Comparison of ENCODE assay signal across 14 cellular contexts in the genomic region with DNA sequence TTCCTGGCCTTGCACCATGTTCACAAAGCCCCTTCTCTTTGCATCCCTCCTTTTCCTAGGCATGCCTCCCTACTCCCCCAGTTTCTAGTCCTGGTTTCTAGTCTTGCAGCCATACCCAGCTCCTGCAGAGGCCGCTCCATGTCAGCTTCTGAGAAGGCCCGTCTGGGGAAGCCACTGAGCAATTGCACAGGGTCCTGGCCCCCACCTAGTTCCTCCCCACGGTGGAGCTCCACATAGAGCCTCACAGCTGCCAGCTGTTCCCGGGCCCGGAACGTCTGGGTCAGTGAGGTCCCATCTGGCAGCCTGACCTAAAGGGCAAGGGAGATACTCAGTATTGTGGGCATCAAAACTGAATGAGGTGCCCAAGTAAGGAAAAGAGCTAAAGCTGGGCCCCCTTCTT. TPM values are rescaled to one million over a fixed set of nuclear protein-coding genes. Genes with fewer than 3 reads are reported as not detected.
A peak's percentile ranks its signal among the peaks of the same experiment; 100 is the strongest.
DNase-seq lines count a peak whose midpoint lies in the region; ATAC-seq, FAIRE-seq and TF ChIP-seq lines count a peak whose summit lies in the region.
"Had no signal": no experiment of that assay in that cellular context is flagged by ENCODE, and none has a peak within 500 bp of the region (broad histone marks: within the 10 kb centered on the region; RNA-seq: fewer than 3 reads in every experiment).

No MANE protein-coding gene starts in this region.

- intact Hi-C loops in activated CD4-positive, alpha-beta T cell treated with anti-CD3 and anti-CD28 coated beads for 36 hours (cut with DNase I, micrococcal nuclease) = no loop called here
- intact Hi-C loops in K562 (cut with micrococcal nuclease) = no loop called here

- H3K27ac ChIP-seq in HEK293 (ENCODE audit: extremely low read depth, low read depth, low read length) (0 out of 2 replicates have a peak overlapping the region, but pooled peaks have one; percentile 2), K562 (ENCODE audit: extremely low read depth, low read depth, low read length) (no peak overlapping the region), neutrophil (peak overlapping the region; percentile 51)
- H3K27ac ChIP-seq: adrenal gland, VCaP had no signal

- 0 out of 2 replicates have a peak, but pooled peaks have one; percentile 21 for TF ChIP-seq CTCF in HEK293 (tag by site-specific recombination; IDR thresholded peaks at IDR 0.05)
- TF ChIP-seq CTCF in K562 (IDR thresholded peaks at IDR 0.05 in 2 of 3, conservative IDR thresholded peaks at IDR 0.05 in 1 of 3; ENCODE audit: insufficient read depth in 2 of 3, low read depth in 1 of 3, low read length in 3 of 3) = peak; percentile 39 to 49 (median 48); a peak in 4 of 6 replicates
- TF ChIP-seq CTCF in neutrophil (IDR thresholded peaks at IDR 0.05) = no peak

- peaks cover 3 to 44% of the 10 kb centered on the region in 2 experiments; a peak in 2 of 3 replicates for H3K36me3 ChIP-seq in HEK293 (ENCODE audit: control insufficient read depth in 2 of 2, insufficient read depth in 1 of 2, low read length in 2 of 2)
- peaks cover 51% of the 10 kb centered on the region for H3K36me3 ChIP-seq in K562 (ENCODE audit: control insufficient read depth, insufficient read depth, low read length)
- peaks cover 51% of the 10 kb centered on the region for H3K36me3 ChIP-seq in neutrophil

- BruUV-seq in K562 (replicated peaks; lab: Mats Ljungman, UMichigan) = no TSS peak

- H3K79me2 ChIP-seq in K562 (ENCODE audit: control insufficient read depth, insufficient read depth, low read length) = peaks cover 63% of the 10 kb centered on the region

- peak overlapping the region; percentile 77 to 85; a peak in 2 of 4 replicates for H3K9ac ChIP-seq in K562 (ENCODE audit: insufficient read depth in 1 of 2, low read depth in 2 of 2, low read length in 2 of 2)

- in situ Hi-C loops in K562 (cut with MboI) = no loop called here

- peak in 1 of 2 experiments; percentile 22; a peak in 1 of 4 replicates for TF ChIP-seq RAD21 in K562 (CRISPR knock-in tag; conservative IDR thresholded peaks at IDR 0.05 in 1 of 2, IDR thresholded peaks at IDR 0.05 in 1 of 2)

- no peak for FAIRE-seq in K562 (lab: Jason Lieb, UNC)

- DNase-seq in activated CD4-positive, alpha-beta T cell treated with anti-CD3 and anti-CD28 coated beads for 36 hours = no peak
- DNase-seq in activated CD4-positive, alpha-beta T cell treated with anti-CD3 and anti-CD28 coated beads for 1 hour = no peak
- DNase-seq in K562 (ENCODE audit: extremely low read depth in 1 of 4, low spot score in 3 of 4) (no peak), CD1c-positive myeloid dendritic cell (ENCODE audit: extremely low spot score) (no peak), GM19238 (ENCODE audit: insufficient read length, low spot score) (no peak), NCI-H226 (no peak)
- DNase-seq: adrenal gland; effector CD4-positive, alpha-beta T cell; head of caudate nucleus; stimulated activated CD4-positive, alpha-beta T cell treated with anti-CD3 and anti-CD28 coated beads, Interleukin-2, amount 100 ng/mL, for 48 hours; substantia nigra had no signal

- ATAC-seq in activated CD4-positive, alpha-beta T cell treated with anti-CD3 and anti-CD28 coated beads for 36 hours = no peak
- no peak for ATAC-seq in K562

- TF ChIP-seq EP300 in K562 (IDR thresholded peaks at IDR 0.05; ENCODE audit: low read length) = no peak

- POLR2A ChIA-PET in activated CD4-positive, alpha-beta T cell treated with anti-CD3 and anti-CD28 coated beads for 36 hours (lab: Charles Lee) = interaction anchor here (0.9 to 3.2 kb wide), 5 partner anchors 10 to 180 kb away, joined by 3 to 12 read pairs (median 3); a partner anchor contains a TSS
- POLR2A ChIA-PET in HEK293 (lab: Yijun Ruan, JAX) = interaction anchor here (0.8 to 7.2 kb wide), 9 partner anchors 10 to 111 kb away, joined by 3 to 67 read pairs (median 5); a partner anchor contains a TSS
- POLR2A ChIA-PET in K562 (lab: Yijun Ruan, JAX) = interaction anchor here (0.6 to 5.4 kb wide), 15 partner anchors 8 to 243 kb away, joined by 3 to 57 read pairs (median 3); a partner anchor contains a TSS

- H2AFZ ChIP-seq in K562 (ENCODE audit: low read depth, low read length) = no peak overlapping the region

- peaks cover 28% of the 10 kb centered on the region for H3K36me3 Mint-ChIP-seq in activated CD4-positive, alpha-beta T cell treated with anti-CD3 and anti-CD28 coated beads for 36 hours (ENCODE audit: low read depth)

- H3K27ac Mint-ChIP-seq in activated CD4-positive, alpha-beta T cell treated with anti-CD3 and anti-CD28 coated beads for 36 hours = no peak overlapping the region

- CTCF ChIA-PET in activated CD4-positive, alpha-beta T cell treated with anti-CD3 and anti-CD28 coated beads for 36 hours (lab: Charles Lee) = interaction anchor here (0.6 to 1.3 kb wide), 3 partner anchors 10 to 181 kb away, joined by 3 read pairs; no protein-coding TSS in a partner anchor
- CTCF ChIA-PET in HEK293 (lab: Yijun Ruan, JAX) (interaction anchor here (0.5 to 3.0 kb wide), 7 partner anchors 11 to 214 kb away, joined by 3 to 10 read pairs (median 4); a partner anchor contains a TSS), K562 (lab: Yijun Ruan, JAX; ENCODE audit: low intra/inter-chr PET ratio) (no interaction called here)

- peak overlapping the region; percentile 83; the same call in 1 of the 2 replicates for H3K4me2 ChIP-seq in K562 (ENCODE audit: insufficient read depth, low read length)

- H3K27me3 ChIP-seq in K562 (ENCODE audit: control insufficient read depth in 2 of 2, insufficient read depth in 2 of 2, low read length in 2 of 2) (no peaks in the 10 kb centered on the region), neutrophil (no peaks in the 10 kb centered on the region)
- H3K27me3 ChIP-seq: adrenal gland had no signal

- peak overlapping the region; percentile 40 for H3K4me3 Mint-ChIP-seq in activated CD4-positive, alpha-beta T cell treated with anti-CD3 and anti-CD28 coated beads for 36 hours

- H3K4me3 ChIP-seq in HEK293 (ENCODE audit: low read depth, low read length) = no peak overlapping the region
- H3K4me3 ChIP-seq in K562 = no peak overlapping the region
- H3K4me3 ChIP-seq in neutrophil (ENCODE audit: low read depth in 1 of 2, low read length in 1 of 2) = no peak overlapping the region
- H3K4me3 ChIP-seq: adrenal gland had no signal

- H3K9me3 ChIP-seq in HEK293 (ENCODE audit: control insufficient read depth, insufficient read depth, low read depth, low read length) (no peaks in the 10 kb centered on the region), K562 (replicated peaks; ENCODE audit: control insufficient read depth, insufficient read depth, low read depth, low read length) (no peaks in the 10 kb centered on the region), neutrophil (no peaks in the 10 kb centered on the region)
- H3K9me3 ChIP-seq: adrenal gland had no signal

- no peaks in the 10 kb centered on the region for H3K9me3 Mint-ChIP-seq in activated CD4-positive, alpha-beta T cell treated with anti-CD3 and anti-CD28 coated beads for 36 hours (ENCODE audit: low read depth)

- TF ChIP-seq POLR2A in K562 (conservative IDR thresholded peaks at IDR 0.05) = no peak

- H3K9me1 ChIP-seq in K562 (ENCODE audit: control insufficient read depth, insufficient read depth, low read length) = no peaks in the 10 kb centered on the region

- no peaks in the 10 kb centered on the region for H3K27me3 Mint-ChIP-seq in activated CD4-positive, alpha-beta T cell treated with anti-CD3 and anti-CD28 coated beads for 36 hours

- peaks cover 41% of the 10 kb centered on the region for H3K4me1 Mint-ChIP-seq in activated CD4-positive, alpha-beta T cell treated with anti-CD3 and anti-CD28 coated beads for 36 hours

- WGBS in K562 (ENCODE audit: insufficient coverage, low coverage, missing lambda C conversion rate) = 44% methylated on average over 6 of the region's 6 CpGs

- H4K20me1 ChIP-seq in K562 (replicated peaks; ENCODE audit: control insufficient read depth, insufficient read depth, low read length) = no peaks in the 10 kb centered on the region

- H3K4me1 ChIP-seq in HEK293 (ENCODE audit: control insufficient read depth, insufficient read depth, low read length) (peaks cover 8% of the 10 kb centered on the region), K562 (replicated peaks in 1 of 2; ENCODE audit: control insufficient read depth in 2 of 2, insufficient read depth in 2 of 2, low read length in 2 of 2) (peaks cover 37 to 56% of the 10 kb centered on the region in 2 experiments; a peak in 4 of 5 replicates), neutrophil (ENCODE audit: control insufficient read depth in 1 of 2, insufficient read depth in 1 of 2, low read depth in 1 of 2, low read length in 1 of 2) (peaks cover 32 to 33% of the 10 kb centered on the region in 2 experiments)

RNA-seq across cellular contexts. Expression of a gene that starts 2.2 kb away (rescaled TPM):
- total RNA-seq in activated CD4-positive, alpha-beta T cell treated with anti-CD3 and anti-CD28 coated beads for 36 hours = 100 to 1,000 TPM in 1 of 2 experiments, 10 to 100 TPM in 1; 95.6 to 119 TPM
- total RNA-seq in K562 (2011; cell fraction: chromatin; rRNA removed; ENCODE audit: low replicate concordance) = 80.1 and 97.1 TPM in 2 replicates
- 76.6 and 77.4 TPM in 2 replicates for total RNA-seq in K562 (2011; cell fraction: nucleolus; rRNA removed)
- 77.6 and 81.7 TPM in 2 replicates for total RNA-seq in K562 (2011; cell fraction: nucleoplasm; rRNA removed)
- total RNA-seq in K562 (2014; rRNA removed) = 222 and 263 TPM in 2 replicates
- 43.2 and 52.3 TPM in 2 replicates for total RNA-seq in K562 (2014; rRNA removed; fragmentation: Illumina TruSeq; extraction: Trizol)
- total RNA-seq in K562 (2015; rRNA removed; fragmentation: Illumina TruSeq; extraction: Trizol) = 99.7 and 99.8 TPM in 2 replicates
- 128 and 152 TPM in 2 replicates for total RNA-seq in K562 (2021)
- 56.3 and 66.1 TPM in 2 replicates for polyA plus RNA-seq in K562 (2011; rRNA removed)
- polyA plus RNA-seq in K562 (2011; cell fraction: cytosol; rRNA removed) = 91.6 and 116 TPM in 2 replicates
- polyA plus RNA-seq in K562 (2011; cell fraction: nucleus; rRNA removed) = 121 and 135 TPM in 2 replicates
- 113 and 236 TPM in 2 replicates for polyA plus RNA-seq in K562 (2012)
- 141 and 145 TPM in 2 replicates for polyA plus RNA-seq in K562 (2014; fragmentation: Illumina TruSeq; extraction: Trizol)
- 10 to 100 TPM in 1 of 2 experiments, 1 to 10 TPM in 1; 4.8 to 10.4 TPM for polyA plus RNA-seq in K562 (2014; fragmentation: Nextera tagmentation; extraction: Ambion mirVana)
- 205 and 241 TPM in 2 replicates for polyA plus RNA-seq in K562 (2014; rRNA removed)
- 68.8 and 75.4 TPM in 2 replicates for polyA minus RNA-seq in K562 (2011; rRNA and poly(A)+ RNA removed)
- 36.9 and 47.7 TPM in 2 replicates for polyA minus RNA-seq in K562 (2011; cell fraction: cytosol; rRNA and poly(A)+ RNA removed)
- 37.6 and 51.0 TPM in 2 replicates for polyA minus RNA-seq in K562 (2011; cell fraction: nucleus; rRNA and poly(A)+ RNA removed)

RNA-seq across cellular contexts. Expression of a gene that starts 4.6 kb away (rescaled TPM):
- 10 to 100 TPM; 11.9 to 15.5 TPM for total RNA-seq in activated CD4-positive, alpha-beta T cell treated with anti-CD3 and anti-CD28 coated beads for 36 hours
- total RNA-seq in K562 (2011; cell fraction: chromatin; rRNA removed; ENCODE audit: low replicate concordance) = 126 and 176 TPM in 2 replicates
- total RNA-seq in K562 (2011; cell fraction: nucleolus; rRNA removed) = 100 and 114 TPM in 2 replicates
- total RNA-seq in K562 (2011; cell fraction: nucleoplasm; rRNA removed) = 124 and 129 TPM in 2 replicates
- total RNA-seq in K562 (2014; rRNA removed) (10.0 and 11.3 TPM in 2 replicates), K562 (2014; rRNA removed; fragmentation: Illumina TruSeq; extraction: Trizol) (12.5 and 13.4 TPM in 2 replicates), K562 (2015; rRNA removed; fragmentation: Illumina TruSeq; extraction: Trizol) (9.7 and 10.8 TPM in 2 replicates), K562 (2021) (16.8 and 20.5 TPM in 2 replicates)
- polyA plus RNA-seq in K562 (2011; rRNA removed) (28.0 and 45.4 TPM in 2 replicates), K562 (2014; fragmentation: Illumina TruSeq; extraction: Trizol) (14.8 and 16.0 TPM in 2 replicates), K562 (2014; fragmentation: Nextera tagmentation; extraction: Ambion mirVana) (1 to 10 TPM; 2.6 to 6.9 TPM), K562 (2014; rRNA removed) (15.3 and 17.1 TPM in 2 replicates)
- 13.2 and 31.7 TPM in 2 replicates for polyA plus RNA-seq in K562 (2011; cell fraction: cytosol; rRNA removed)
- 119 and 158 TPM in 2 replicates for polyA plus RNA-seq in K562 (2011; cell fraction: nucleus; rRNA removed)
- 10.6 and 14.7 TPM in 2 replicates for polyA plus RNA-seq in K562 (2012)
- 18.9 and 27.0 TPM in 2 replicates for polyA minus RNA-seq in K562 (2011; rRNA and poly(A)+ RNA removed)
- 14.9 and 20.0 TPM in 2 replicates for polyA minus RNA-seq in K562 (2011; cell fraction: cytosol; rRNA and poly(A)+ RNA removed)
- polyA minus RNA-seq in K562 (2011; cell fraction: nucleus; rRNA and poly(A)+ RNA removed) = 31.8 and 56.5 TPM in 2 replicates

RNA-seq across cellular contexts. Expression of a gene that starts 5.2 kb away (rescaled TPM):
- total RNA-seq in activated CD4-positive, alpha-beta T cell treated with anti-CD3 and anti-CD28 coated beads for 36 hours = 1 to 10 TPM; 4.1 to 6.4 TPM
- total RNA-seq in K562 (2011; cell fraction: chromatin; rRNA removed; ENCODE audit: low replicate concordance) = 7.4 and 13.2 TPM in 2 replicates
- 25.3 and 26.8 TPM in 2 replicates for total RNA-seq in K562 (2011; cell fraction: nucleolus; rRNA removed)
- 18.3 and 21.1 TPM in 2 replicates for total RNA-seq in K562 (2011; cell fraction: nucleoplasm; rRNA removed)
- total RNA-seq in K562 (2014; rRNA removed) = 44.3 and 57.3 TPM in 2 replicates
- total RNA-seq in K562 (2014; rRNA removed; fragmentation: Illumina TruSeq; extraction: Trizol) = 2.4 and 3.9 TPM in 2 replicates
- 13.4 and 14.3 TPM in 2 replicates for total RNA-seq in K562 (2015; rRNA removed; fragmentation: Illumina TruSeq; extraction: Trizol)
- 21.8 and 23.0 TPM in 2 replicates for total RNA-seq in K562 (2021)
- polyA plus RNA-seq in K562 (2011; rRNA removed) = 8.0 and 10.6 TPM in 2 replicates
- 15.6 and 23.7 TPM in 2 replicates for polyA plus RNA-seq in K562 (2011; cell fraction: cytosol; rRNA removed)
- polyA plus RNA-seq in K562 (2011; cell fraction: nucleus; rRNA removed) = 9.2 and 10.1 TPM in 2 replicates
- polyA plus RNA-seq in K562 (2012) = 16.8 and 18.4 TPM in 2 replicates
- polyA plus RNA-seq in K562 (2014; fragmentation: Illumina TruSeq; extraction: Trizol) = 3.3 and 8.5 TPM in 2 replicates
- polyA plus RNA-seq in K562 (2014; fragmentation: Nextera tagmentation; extraction: Ambion mirVana) = 1 to 10 TPM; 4.8 to 7.6 TPM
- 31.3 and 42.7 TPM in 2 replicates for polyA plus RNA-seq in K562 (2014; rRNA removed)
- polyA minus RNA-seq in K562 (2011; rRNA and poly(A)+ RNA removed) = 3.4 and 3.8 TPM in 2 replicates
- polyA minus RNA-seq in K562 (2011; cell fraction: cytosol; rRNA and poly(A)+ RNA removed) = 5.2 and 6.6 TPM in 2 replicates
- polyA minus RNA-seq in K562 (2011; cell fraction: nucleus; rRNA and poly(A)+ RNA removed) = 5.5 and 8.6 TPM in 2 replicates

RNA-seq across cellular contexts. Expression of a gene that starts 11.6 kb away (rescaled TPM):
- total RNA-seq in activated CD4-positive, alpha-beta T cell treated with anti-CD3 and anti-CD28 coated beads for 36 hours = 10 to 100 TPM; 12.6 to 31.3 TPM
- total RNA-seq in K562 (2011; cell fraction: chromatin; rRNA removed; ENCODE audit: low replicate concordance) = 29.6 and 84.4 TPM in 2 replicates
- 164 and 176 TPM in 2 replicates for total RNA-seq in K562 (2011; cell fraction: nucleolus; rRNA removed)
- total RNA-seq in K562 (2011; cell fraction: nucleoplasm; rRNA removed) = 111 and 137 TPM in 2 replicates
- 21.5 and 36.5 TPM in 2 replicates for total RNA-seq in K562 (2014; rRNA removed)
- total RNA-seq in K562 (2014; rRNA removed; fragmentation: Illumina TruSeq; extraction: Trizol) = 31.8 and 72.8 TPM in 2 replicates
- 105 and 108 TPM in 2 replicates for total RNA-seq in K562 (2015; rRNA removed; fragmentation: Illumina TruSeq; extraction: Trizol)
- 65.1 and 65.2 TPM in 2 replicates for total RNA-seq in K562 (2021)
- polyA plus RNA-seq in K562 (2011; rRNA removed) = 10.3 and 13.6 TPM in 2 replicates
- polyA plus RNA-seq in K562 (2011; cell fraction: cytosol; rRNA removed) = 25.7 and 34.0 TPM in 2 replicates
- polyA plus RNA-seq in K562 (2011; cell fraction: nucleus; rRNA removed) = 37.0 and 50.1 TPM in 2 replicates
- 16.8 and 35.5 TPM in 2 replicates for polyA plus RNA-seq in K562 (2012)
- 12.7 and 15.3 TPM in 2 replicates for polyA plus RNA-seq in K562 (2014; fragmentation: Illumina TruSeq; extraction: Trizol)
- 10 to 100 TPM; 26.4 to 31.8 TPM for polyA plus RNA-seq in K562 (2014; fragmentation: Nextera tagmentation; extraction: Ambion mirVana)
- 27.2 and 34.1 TPM in 2 replicates for polyA plus RNA-seq in K562 (2014; rRNA removed)
- polyA minus RNA-seq in K562 (2011; rRNA and poly(A)+ RNA removed) = 14.7 and 14.8 TPM in 2 replicates
- polyA minus RNA-seq in K562 (2011; cell fraction: cytosol; rRNA and poly(A)+ RNA removed) = 43.4 and 96.5 TPM in 2 replicates
- 110 and 160 TPM in 2 replicates for polyA minus RNA-seq in K562 (2011; cell fraction: nucleus; rRNA and poly(A)+ RNA removed)

RNA-seq across cellular contexts. Expression of a gene that starts 11.7 kb away (rescaled TPM):
- total RNA-seq in activated CD4-positive, alpha-beta T cell treated with anti-CD3 and anti-CD28 coated beads for 36 hours = 100 to 1,000 TPM; 108 to 135 TPM
- total RNA-seq in K562 (2011; cell fraction: chromatin; rRNA removed; ENCODE audit: low replicate concordance) = 15.3 and 32.6 TPM in 2 replicates
- total RNA-seq in K562 (2011; cell fraction: nucleolus; rRNA removed) = 31.2 and 41.0 TPM in 2 replicates
- total RNA-seq in K562 (2011; cell fraction: nucleoplasm; rRNA removed) = 15.9 and 27.1 TPM in 2 replicates
- 289 and 491 TPM in 2 replicates for total RNA-seq in K562 (2014; rRNA removed)
- 169 and 190 TPM in 2 replicates for total RNA-seq in K562 (2014; rRNA removed; fragmentation: Illumina TruSeq; extraction: Trizol)
- 254 and 259 TPM in 2 replicates for total RNA-seq in K562 (2015; rRNA removed; fragmentation: Illumina TruSeq; extraction: Trizol)
- total RNA-seq in K562 (2021) = 161 and 164 TPM in 2 replicates
- 88.4 and 103 TPM in 2 replicates for polyA plus RNA-seq in K562 (2011; rRNA removed)
- polyA plus RNA-seq in K562 (2011; cell fraction: cytosol; rRNA removed) = 60.0 and 87.2 TPM in 2 replicates
- polyA plus RNA-seq in K562 (2011; cell fraction: nucleus; rRNA removed) = 75.2 and 83.9 TPM in 2 replicates
- 120 and 199 TPM in 2 replicates for polyA plus RNA-seq in K562 (2012)
- 343 and 352 TPM in 2 replicates for polyA plus RNA-seq in K562 (2014; fragmentation: Illumina TruSeq; extraction: Trizol)
- 100 to 1,000 TPM; 164 to 246 TPM for polyA plus RNA-seq in K562 (2014; fragmentation: Nextera tagmentation; extraction: Ambion mirVana)
- 218 and 238 TPM in 2 replicates for polyA plus RNA-seq in K562 (2014; rRNA removed)
- polyA minus RNA-seq in K562 (2011; rRNA and poly(A)+ RNA removed) = 8.4 and 9.6 TPM in 2 replicates
- polyA minus RNA-seq in K562 (2011; cell fraction: cytosol; rRNA and poly(A)+ RNA removed) = 13.8 and 21.9 TPM in 2 replicates
- polyA minus RNA-seq in K562 (2011; cell fraction: nucleus; rRNA and poly(A)+ RNA removed) = 12.3 and 17.0 TPM in 2 replicates
